Comparison of ENCODE assay signal across 1 cellular context in the genomic region with DNA sequence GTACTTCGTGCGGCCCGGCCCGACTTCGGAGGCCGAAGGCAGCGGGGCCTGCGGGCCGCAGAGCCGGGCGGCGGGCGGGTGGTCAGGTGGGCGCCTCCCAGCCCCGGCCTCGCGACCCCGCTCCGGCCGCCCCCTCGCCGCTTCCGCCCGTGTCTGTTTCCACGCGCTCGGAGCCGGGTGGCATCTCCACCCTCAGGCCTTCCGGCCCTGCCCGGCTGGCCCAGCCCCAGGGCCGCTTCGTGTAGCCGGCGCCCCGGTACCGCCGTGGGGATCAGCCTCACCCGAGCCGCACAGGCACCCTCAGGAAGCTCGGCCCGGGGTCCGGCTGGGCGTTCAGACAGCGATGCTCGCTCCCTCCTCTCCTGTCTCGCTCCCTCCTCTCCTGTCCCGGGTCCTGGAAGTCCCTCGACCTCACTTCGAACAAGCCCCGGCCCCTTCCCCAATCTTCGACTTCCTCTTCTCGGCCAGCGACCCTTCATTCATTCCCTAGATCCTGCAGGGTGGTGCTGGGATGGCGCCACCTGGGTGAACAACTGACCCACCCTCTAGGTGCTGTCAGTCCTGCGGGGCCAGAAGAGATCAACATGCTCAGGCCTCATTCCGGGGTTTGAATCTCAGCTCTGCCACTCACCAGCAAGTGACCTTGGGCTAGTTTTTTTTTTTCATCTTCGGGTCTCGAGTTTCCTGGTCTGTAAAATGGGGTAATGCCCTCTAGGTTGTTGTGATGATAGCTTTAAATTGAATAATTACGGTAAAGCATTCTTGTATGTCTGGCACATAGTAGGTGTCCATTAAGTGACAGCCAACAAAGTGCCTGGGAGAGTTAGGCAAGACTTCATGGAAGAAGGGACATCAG.
TF ChIP-seq lines count a peak whose summit lies in the region.

No MANE protein-coding gene starts in this region.

TF ChIP-seq in HepG2, 621 proteins besides CTCF, POLR2A, EP300 and RAD21 (continues in another document):
- TF ChIP-seq, protein P1, sequence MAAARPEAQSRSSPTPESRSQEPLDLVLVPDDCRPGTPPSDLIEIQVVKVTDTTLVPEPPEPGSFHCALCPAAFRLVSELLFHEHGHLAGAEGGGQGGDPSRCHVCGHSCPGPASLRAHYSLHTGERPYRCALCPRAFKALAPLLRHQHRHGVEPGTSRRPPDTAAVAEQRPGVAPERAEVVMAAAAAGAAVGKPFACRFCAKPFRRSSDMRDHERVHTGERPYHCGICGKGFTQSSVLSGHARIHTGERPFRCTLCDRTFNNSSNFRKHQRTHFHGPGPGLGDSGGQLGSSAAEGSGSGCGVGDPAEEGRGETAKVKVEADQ (CRISPR knock-in tag; IDR thresholded peaks at IDR 0.05; ENCODE audit: borderline replicate concordance), result peak; percentile 65; the same call in 1 of the 2 replicates
- TF ChIP-seq HNRNPLL (IDR thresholded peaks at IDR 0.05; ENCODE audit: low read depth, low read length, poor library complexity, severe bottlenecking) (peak; percentile 38), ATRX (CRISPR knock-in tag; IDR thresholded peaks at IDR 0.05; ENCODE audit: borderline replicate concordance) (no peak), ZNF839 (CRISPR knock-in tag; IDR thresholded peaks at IDR 0.05; ENCODE audit: borderline replicate concordance) (no peak), ZNF143 (CRISPR knock-in tag; IDR thresholded peaks at IDR 0.05) (peak; percentile 58; the same call in 1 of the 2 replicates), GLI4 (CRISPR knock-in tag; IDR thresholded peaks at IDR 0.05; ENCODE audit: borderline replicate concordance) (peak; percentile 62; the same call in 1 of the 2 replicates), ZNF781 (CRISPR knock-in tag; IDR thresholded peaks at IDR 0.05; ENCODE audit: borderline replicate concordance, not compliant biosample characterization) (peak; percentile 59), SMAD1 (CRISPR knock-in tag; IDR thresholded peaks at IDR 0.05; ENCODE audit: borderline replicate concordance, low read depth) (no peak), STAG1 (CRISPR knock-in tag; IDR thresholded peaks at IDR 0.05) (peak; percentile 46), HES4 (CRISPR knock-in tag; IDR thresholded peaks at IDR 0.05; ENCODE audit: borderline replicate concordance) (peak; percentile 82; the same call in 1 of the 2 replicates), KDM5B (CRISPR knock-in tag; IDR thresholded peaks at IDR 0.05; ENCODE audit: borderline replicate concordance) (peak; percentile 73; the same call in 1 of the 2 replicates), DR1 (CRISPR knock-in tag; IDR thresholded peaks at IDR 0.05) (peak; percentile 47; the same call in 1 of the 2 replicates), ETV6 (CRISPR knock-in tag; conservative IDR thresholded peaks at IDR 0.05) (peak; percentile 61; the same call in 1 of the 2 replicates), ZNF232 (CRISPR knock-in tag; IDR thresholded peaks at IDR 0.05; ENCODE audit: borderline replicate concordance) (peak; percentile 57; the same call in 1 of the 2 replicates), CBX2 (IDR thresholded peaks at IDR 0.05; ENCODE audit: low read depth, low read length) (no peak), CBX2 (CRISPR knock-in tag; IDR thresholded peaks at IDR 0.05; ENCODE audit: low read depth) (no peak), GTF2F1 (IDR thresholded peaks at IDR 0.05; ENCODE audit: low read length) (no peak), ZNF510 (CRISPR knock-in tag; IDR thresholded peaks at IDR 0.05; ENCODE audit: low read depth) (peak; percentile 64; the same call in 1 of the 2 replicates), SIX4 (CRISPR knock-in tag; IDR thresholded peaks at IDR 0.05) (no peak), ZNF556 (CRISPR knock-in tag; IDR thresholded peaks at IDR 0.05; ENCODE audit: borderline replicate concordance) (no peak; the same call in 1 of the 2 replicates), XRCC5 (optimal IDR thresholded peaks at IDR 0.05; ENCODE audit: low read length) (peak; percentile 62), MED13 (CRISPR knock-in tag; IDR thresholded peaks at IDR 0.05) (peak; percentile 59; the same call in 1 of the 2 replicates), KLF12 (CRISPR knock-in tag; IDR thresholded peaks at IDR 0.05; ENCODE audit: borderline replicate concordance) (peak; percentile 41; the same call in 1 of the 2 replicates), ZNF354B (CRISPR knock-in tag; IDR thresholded peaks at IDR 0.05) (peak; percentile 11; the same call in 1 of the 2 replicates), PAWR (CRISPR knock-in tag; IDR thresholded peaks at IDR 0.05; ENCODE audit: borderline replicate concordance) (0 out of 2 replicates have a peak, but pooled peaks have one; percentile 57), ETV5 (CRISPR knock-in tag; IDR thresholded peaks at IDR 0.05; ENCODE audit: borderline replicate concordance) (0 out of 2 replicates have a peak, but pooled peaks have one; percentile 2), MED8 (CRISPR knock-in tag; IDR thresholded peaks at IDR 0.05; ENCODE audit: insufficient replicate concordance) (no peak), ZKSCAN8 (CRISPR knock-in tag; IDR thresholded peaks at IDR 0.05; ENCODE audit: borderline replicate concordance) (no peak), HCFC1 (IDR thresholded peaks at IDR 0.05; ENCODE audit: low read depth, low read length) (no peak)
- TF ChIP-seq, protein P2, sequence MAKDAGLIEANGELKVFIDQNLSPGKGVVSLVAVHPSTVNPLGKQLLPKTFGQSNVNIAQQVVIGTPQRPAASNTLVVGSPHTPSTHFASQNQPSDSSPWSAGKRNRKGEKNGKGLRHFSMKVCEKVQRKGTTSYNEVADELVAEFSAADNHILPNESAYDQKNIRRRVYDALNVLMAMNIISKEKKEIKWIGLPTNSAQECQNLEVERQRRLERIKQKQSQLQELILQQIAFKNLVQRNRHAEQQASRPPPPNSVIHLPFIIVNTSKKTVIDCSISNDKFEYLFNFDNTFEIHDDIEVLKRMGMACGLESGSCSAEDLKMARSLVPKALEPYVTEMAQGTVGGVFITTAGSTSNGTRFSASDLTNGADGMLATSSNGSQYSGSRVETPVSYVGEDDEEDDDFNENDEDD (CRISPR knock-in tag; IDR thresholded peaks at IDR 0.05; ENCODE audit: borderline replicate concordance), result peak; percentile 33; the same call in 1 of the 2 replicates
- TF ChIP-seq, protein P3, sequence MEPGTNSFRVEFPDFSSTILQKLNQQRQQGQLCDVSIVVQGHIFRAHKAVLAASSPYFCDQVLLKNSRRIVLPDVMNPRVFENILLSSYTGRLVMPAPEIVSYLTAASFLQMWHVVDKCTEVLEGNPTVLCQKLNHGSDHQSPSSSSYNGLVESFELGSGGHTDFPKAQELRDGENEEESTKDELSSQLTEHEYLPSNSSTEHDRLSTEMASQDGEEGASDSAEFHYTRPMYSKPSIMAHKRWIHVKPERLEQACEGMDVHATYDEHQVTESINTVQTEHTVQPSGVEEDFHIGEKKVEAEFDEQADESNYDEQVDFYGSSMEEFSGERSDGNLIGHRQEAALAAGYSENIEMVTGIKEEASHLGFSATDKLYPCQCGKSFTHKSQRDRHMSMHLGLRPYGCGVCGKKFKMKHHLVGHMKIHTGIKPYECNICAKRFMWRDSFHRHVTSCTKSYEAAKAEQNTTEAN (CRISPR knock-in tag; conservative IDR thresholded peaks at IDR 0.05), result peak; percentile 5; the same call in 1 of the 2 replicates
- TF ChIP-seq, protein P4, sequence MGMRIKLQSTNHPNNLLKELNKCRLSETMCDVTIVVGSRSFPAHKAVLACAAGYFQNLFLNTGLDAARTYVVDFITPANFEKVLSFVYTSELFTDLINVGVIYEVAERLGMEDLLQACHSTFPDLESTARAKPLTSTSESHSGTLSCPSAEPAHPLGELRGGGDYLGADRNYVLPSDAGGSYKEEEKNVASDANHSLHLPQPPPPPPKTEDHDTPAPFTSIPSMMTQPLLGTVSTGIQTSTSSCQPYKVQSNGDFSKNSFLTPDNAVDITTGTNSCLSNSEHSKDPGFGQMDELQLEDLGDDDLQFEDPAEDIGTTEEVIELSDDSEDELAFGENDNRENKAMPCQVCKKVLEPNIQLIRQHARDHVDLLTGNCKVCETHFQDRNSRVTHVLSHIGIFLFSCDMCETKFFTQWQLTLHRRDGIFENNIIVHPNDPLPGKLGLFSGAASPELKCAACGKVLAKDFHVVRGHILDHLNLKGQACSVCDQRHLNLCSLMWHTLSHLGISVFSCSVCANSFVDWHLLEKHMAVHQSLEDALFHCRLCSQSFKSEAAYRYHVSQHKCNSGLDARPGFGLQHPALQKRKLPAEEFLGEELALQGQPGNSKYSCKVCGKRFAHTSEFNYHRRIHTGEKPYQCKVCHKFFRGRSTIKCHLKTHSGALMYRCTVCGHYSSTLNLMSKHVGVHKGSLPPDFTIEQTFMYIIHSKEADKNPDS (CRISPR knock-in tag; IDR thresholded peaks at IDR 0.05), result 0 out of 2 replicates have a peak, but pooled peaks have one; percentile 71
- TF ChIP-seq, protein P5, sequence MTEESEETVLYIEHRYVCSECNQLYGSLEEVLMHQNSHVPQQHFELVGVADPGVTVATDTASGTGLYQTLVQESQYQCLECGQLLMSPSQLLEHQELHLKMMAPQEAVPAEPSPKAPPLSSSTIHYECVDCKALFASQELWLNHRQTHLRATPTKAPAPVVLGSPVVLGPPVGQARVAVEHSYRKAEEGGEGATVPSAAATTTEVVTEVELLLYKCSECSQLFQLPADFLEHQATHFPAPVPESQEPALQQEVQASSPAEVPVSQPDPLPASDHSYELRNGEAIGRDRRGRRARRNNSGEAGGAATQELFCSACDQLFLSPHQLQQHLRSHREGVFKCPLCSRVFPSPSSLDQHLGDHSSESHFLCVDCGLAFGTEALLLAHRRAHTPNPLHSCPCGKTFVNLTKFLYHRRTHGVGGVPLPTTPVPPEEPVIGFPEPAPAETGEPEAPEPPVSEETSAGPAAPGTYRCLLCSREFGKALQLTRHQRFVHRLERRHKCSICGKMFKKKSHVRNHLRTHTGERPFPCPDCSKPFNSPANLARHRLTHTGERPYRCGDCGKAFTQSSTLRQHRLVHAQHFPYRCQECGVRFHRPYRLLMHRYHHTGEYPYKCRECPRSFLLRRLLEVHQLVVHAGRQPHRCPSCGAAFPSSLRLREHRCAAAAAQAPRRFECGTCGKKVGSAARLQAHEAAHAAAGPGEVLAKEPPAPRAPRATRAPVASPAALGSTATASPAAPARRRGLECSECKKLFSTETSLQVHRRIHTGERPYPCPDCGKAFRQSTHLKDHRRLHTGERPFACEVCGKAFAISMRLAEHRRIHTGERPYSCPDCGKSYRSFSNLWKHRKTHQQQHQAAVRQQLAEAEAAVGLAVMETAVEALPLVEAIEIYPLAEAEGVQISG (CRISPR knock-in tag; IDR thresholded peaks at IDR 0.05), result peak; percentile 86
- TF ChIP-seq, protein P6, sequence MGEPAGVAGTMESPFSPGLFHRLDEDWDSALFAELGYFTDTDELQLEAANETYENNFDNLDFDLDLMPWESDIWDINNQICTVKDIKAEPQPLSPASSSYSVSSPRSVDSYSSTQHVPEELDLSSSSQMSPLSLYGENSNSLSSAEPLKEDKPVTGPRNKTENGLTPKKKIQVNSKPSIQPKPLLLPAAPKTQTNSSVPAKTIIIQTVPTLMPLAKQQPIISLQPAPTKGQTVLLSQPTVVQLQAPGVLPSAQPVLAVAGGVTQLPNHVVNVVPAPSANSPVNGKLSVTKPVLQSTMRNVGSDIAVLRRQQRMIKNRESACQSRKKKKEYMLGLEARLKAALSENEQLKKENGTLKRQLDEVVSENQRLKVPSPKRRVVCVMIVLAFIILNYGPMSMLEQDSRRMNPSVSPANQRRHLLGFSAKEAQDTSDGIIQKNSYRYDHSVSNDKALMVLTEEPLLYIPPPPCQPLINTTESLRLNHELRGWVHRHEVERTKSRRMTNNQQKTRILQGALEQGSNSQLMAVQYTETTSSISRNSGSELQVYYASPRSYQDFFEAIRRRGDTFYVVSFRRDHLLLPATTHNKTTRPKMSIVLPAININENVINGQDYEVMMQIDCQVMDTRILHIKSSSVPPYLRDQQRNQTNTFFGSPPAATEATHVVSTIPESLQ (CRISPR knock-in tag; conservative IDR thresholded peaks at IDR 0.05), result no peak
- TF ChIP-seq, protein P7, sequence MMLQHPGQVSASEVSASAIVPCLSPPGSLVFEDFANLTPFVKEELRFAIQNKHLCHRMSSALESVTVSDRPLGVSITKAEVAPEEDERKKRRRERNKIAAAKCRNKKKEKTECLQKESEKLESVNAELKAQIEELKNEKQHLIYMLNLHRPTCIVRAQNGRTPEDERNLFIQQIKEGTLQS (CRISPR knock-in tag; IDR thresholded peaks at IDR 0.05), result no peak
- TF ChIP-seq, protein P8, sequence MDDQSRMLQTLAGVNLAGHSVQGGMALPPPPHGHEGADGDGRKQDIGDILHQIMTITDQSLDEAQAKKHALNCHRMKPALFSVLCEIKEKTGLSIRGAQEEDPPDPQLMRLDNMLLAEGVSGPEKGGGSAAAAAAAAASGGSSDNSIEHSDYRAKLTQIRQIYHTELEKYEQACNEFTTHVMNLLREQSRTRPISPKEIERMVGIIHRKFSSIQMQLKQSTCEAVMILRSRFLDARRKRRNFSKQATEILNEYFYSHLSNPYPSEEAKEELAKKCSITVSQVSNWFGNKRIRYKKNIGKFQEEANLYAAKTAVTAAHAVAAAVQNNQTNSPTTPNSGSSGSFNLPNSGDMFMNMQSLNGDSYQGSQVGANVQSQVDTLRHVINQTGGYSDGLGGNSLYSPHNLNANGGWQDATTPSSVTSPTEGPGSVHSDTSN (CRISPR knock-in tag; IDR thresholded peaks at IDR 0.05; ENCODE audit: borderline replicate concordance), result no peak
- TF ChIP-seq, protein P9, sequence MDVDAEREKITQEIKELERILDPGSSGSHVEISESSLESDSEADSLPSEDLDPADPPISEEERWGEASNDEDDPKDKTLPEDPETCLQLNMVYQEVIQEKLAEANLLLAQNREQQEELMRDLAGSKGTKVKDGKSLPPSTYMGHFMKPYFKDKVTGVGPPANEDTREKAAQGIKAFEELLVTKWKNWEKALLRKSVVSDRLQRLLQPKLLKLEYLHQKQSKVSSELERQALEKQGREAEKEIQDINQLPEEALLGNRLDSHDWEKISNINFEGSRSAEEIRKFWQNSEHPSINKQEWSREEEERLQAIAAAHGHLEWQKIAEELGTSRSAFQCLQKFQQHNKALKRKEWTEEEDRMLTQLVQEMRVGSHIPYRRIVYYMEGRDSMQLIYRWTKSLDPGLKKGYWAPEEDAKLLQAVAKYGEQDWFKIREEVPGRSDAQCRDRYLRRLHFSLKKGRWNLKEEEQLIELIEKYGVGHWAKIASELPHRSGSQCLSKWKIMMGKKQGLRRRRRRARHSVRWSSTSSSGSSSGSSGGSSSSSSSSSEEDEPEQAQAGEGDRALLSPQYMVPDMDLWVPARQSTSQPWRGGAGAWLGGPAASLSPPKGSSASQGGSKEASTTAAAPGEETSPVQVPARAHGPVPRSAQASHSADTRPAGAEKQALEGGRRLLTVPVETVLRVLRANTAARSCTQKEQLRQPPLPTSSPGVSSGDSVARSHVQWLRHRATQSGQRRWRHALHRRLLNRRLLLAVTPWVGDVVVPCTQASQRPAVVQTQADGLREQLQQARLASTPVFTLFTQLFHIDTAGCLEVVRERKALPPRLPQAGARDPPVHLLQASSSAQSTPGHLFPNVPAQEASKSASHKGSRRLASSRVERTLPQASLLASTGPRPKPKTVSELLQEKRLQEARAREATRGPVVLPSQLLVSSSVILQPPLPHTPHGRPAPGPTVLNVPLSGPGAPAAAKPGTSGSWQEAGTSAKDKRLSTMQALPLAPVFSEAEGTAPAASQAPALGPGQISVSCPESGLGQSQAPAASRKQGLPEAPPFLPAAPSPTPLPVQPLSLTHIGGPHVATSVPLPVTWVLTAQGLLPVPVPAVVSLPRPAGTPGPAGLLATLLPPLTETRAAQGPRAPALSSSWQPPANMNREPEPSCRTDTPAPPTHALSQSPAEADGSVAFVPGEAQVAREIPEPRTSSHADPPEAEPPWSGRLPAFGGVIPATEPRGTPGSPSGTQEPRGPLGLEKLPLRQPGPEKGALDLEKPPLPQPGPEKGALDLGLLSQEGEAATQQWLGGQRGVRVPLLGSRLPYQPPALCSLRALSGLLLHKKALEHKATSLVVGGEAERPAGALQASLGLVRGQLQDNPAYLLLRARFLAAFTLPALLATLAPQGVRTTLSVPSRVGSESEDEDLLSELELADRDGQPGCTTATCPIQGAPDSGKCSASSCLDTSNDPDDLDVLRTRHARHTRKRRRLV (CRISPR knock-in tag; IDR thresholded peaks at IDR 0.05), result no peak
- TF ChIP-seq, protein P10, sequence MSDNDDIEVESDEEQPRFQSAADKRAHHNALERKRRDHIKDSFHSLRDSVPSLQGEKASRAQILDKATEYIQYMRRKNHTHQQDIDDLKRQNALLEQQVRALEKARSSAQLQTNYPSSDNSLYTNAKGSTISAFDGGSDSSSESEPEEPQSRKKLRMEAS (IDR thresholded peaks at IDR 0.05), result peak; percentile 13
